9 cellular contexts compared by ENCODE assay signal in genomic region chr18:11689031-11689971, GRCh38. TPM values are rescaled to one million over a fixed set of nuclear protein-coding genes. Genes with fewer than 3 reads are reported as not detected.
DNase-seq lines count a peak whose midpoint lies in the region; ATAC-seq, FAIRE-seq and TF ChIP-seq lines count a peak whose summit lies in the region.
"Had no signal": no experiment of that assay in that cellular context is flagged by ENCODE, and none has a peak within 500 bp of the region (broad histone marks: within the 10 kb centered on the region; RNA-seq: fewer than 3 reads in every experiment).

GNAL (plus strand) TSS chr18:11689264; CDS start chr18:11689564, 300 bp downstream.

- peaks cover 11% of the 10 kb centered on the region for H3K9me3 Mint-ChIP-seq in nephron progenitor cell

- TF ChIP-seq CTCF in nephron progenitor cell (IDR thresholded peaks at IDR 0.05) = no peak

- peak within 1 kb of the TSS; percentile 90 for H3K4me3 Mint-ChIP-seq in nephron progenitor cell

- no peak within 1 kb of the TSS for H3K27ac ChIP-seq in substantia nigra (ENCODE audit: low read depth, low read length, poor library complexity, severe bottlenecking)

- DNase-seq in SIG-M5 treated with dmso at 0.1 percent for 504 hours (lab: John Stamatoyannopoulos, UW; ENCODE audit: unreplicated experiment) = peak; percentile 71
- DNase-seq in SIG-M5 (lab: John Stamatoyannopoulos, UW) = no peak
- DNase-seq in NOMO-1 treated with dmso at 0.1 percent for 144 hours (lab: John Stamatoyannopoulos, UW; ENCODE audit: unreplicated experiment) = peak; percentile 15
- peak; percentile 10 for DNase-seq in activated gamma-delta T cell treated with Interleukin-2 at 50 U/mL for 16 hours
- DNase-seq in frontal cortex (ENCODE audit: low spot score in 2 of 2) = peak; percentile 64 to 75
- DNase-seq in nephron progenitor cell = peak; percentile 85
- DNase-seq in substantia nigra (lab: John Stamatoyannopoulos, UW) = peak in 43 of 49 donors; percentile 8 to 81 (median 53)

- peak within 1 kb of the TSS; percentile 94 for H3K27ac Mint-ChIP-seq in nephron progenitor cell

- ATAC-seq in HG03565 (IDR thresholded peaks at IDR 0.05; ENCODE audit: unreplicated experiment) = peak; percentile 76

- H3K27me3 Mint-ChIP-seq in nephron progenitor cell (ENCODE audit: low read depth, poor library complexity) = peaks cover 15% of the 10 kb centered on the region

- peaks cover 3% of the 10 kb centered on the region for H3K36me3 Mint-ChIP-seq in nephron progenitor cell (ENCODE audit: low read depth)

- no peak for FAIRE-seq in frontal cortex (lab: Jason Lieb, UNC)
- FAIRE-seq: G401.6 had no signal

- H3K4me1 Mint-ChIP-seq in nephron progenitor cell = peaks cover 20% of the 10 kb centered on the region

RNA-seq across cellular contexts. Expression of gene GNAL, which starts in this region (rescaled TPM):
- 92.9 TPM for total RNA-seq in frontal cortex
